Comparison of ENCODE assay signal across 26 cellular contexts in genomic region chr10:57815926-57816325, GRCh38.
"Had no signal": no experiment of that assay in that cellular context is flagged by ENCODE, and none has a peak within 500 bp of the region (broad histone marks: within the 10 kb centered on the region; RNA-seq: fewer than 3 reads in every experiment).

No MANE protein-coding gene starts in this region.

- H3K9me3 ChIP-seq: adrenal gland, body of pancreas, SJCRH30 had no signal

- H3K27me3 ChIP-seq: adrenal gland, body of pancreas, SJCRH30 had no signal

- H3K4me1 ChIP-seq: adrenal gland, body of pancreas, SJCRH30 had no signal

- H3K27ac ChIP-seq: adrenal gland, body of pancreas, KMS-11, SJCRH30, SK-N-MC had no signal

- H3K4me3 ChIP-seq: adrenal gland, body of pancreas, SJCRH30, SK-N-MC had no signal

- ATAC-seq: activated CD8-positive, alpha-beta T cell treated with anti-CD3 and anti-CD28 coated beads for 36 hours; activated naive CD4-positive, alpha-beta T cell treated with anti-CD3 and anti-CD28 coated beads, Interleukin-2, amount 50 U/mL, for 72 hours; body of pancreas had no signal

- H3K27me3 Mint-ChIP-seq: activated CD4-positive, alpha-beta T cell treated with anti-CD3 and anti-CD28 coated beads, Interleukin-2, amount 10 ng/mL, durations not matched to agents 24 days and 14 days; activated CD8-positive, alpha-beta T cell treated with anti-CD3 and anti-CD28 coated beads for 36 hours; activated T-cell treated with anti-CD3 and anti-CD28 coated beads, Interleukin-2, amount 50 U/mL, for 24 hours had no signal

- H3K4me2 ChIP-seq: KMS-11 had no signal

- H3K36me3 ChIP-seq: adrenal gland, SJCRH30 had no signal

- H3K9ac ChIP-seq: KMS-11 had no signal

- DNase-seq: activated CD4-positive, alpha-beta T cell treated with anti-CD3 and anti-CD28 coated beads, Interleukin-2, amount 10 ng/mL, durations not matched to agents 24 days and 14 days; activated CD4-positive, alpha-beta T cell treated with anti-CD3 and anti-CD28 coated beads, Interleukin-2, amount 50 U/mL, for 4 hours; activated CD8-positive, alpha-beta T cell treated with anti-CD3 and anti-CD28 coated beads for 36 hours; activated gamma-delta T cell treated with Interleukin-2 at 50 U/mL for 16 hours; activated naive CD4-positive, alpha-beta T cell treated with anti-CD3 and anti-CD28 coated beads for 36 hours; activated T-cell treated with anti-CD3 and anti-CD28 coated beads, Interleukin-2, amount 50 U/mL, for 24 hours; adrenal gland; body of pancreas; central memory CD4-positive, alpha-beta T cell; MM.1S; MV-4-11; NCI-H1092; NCI-H1436 treated with DMSO at 0.1 percent for 48 hours; NCI-H1694 treated with DMSO at 0.1 percent for 48 hours; NCI-H2029; NCI-H345; NCI-H524 treated with DMSO at 0.1 percent for 48 hours; NCI-H748 treated with DMSO at 0.1 percent for 48 hours; SHP77; SJCRH30 had no signal

- H3K4me1 Mint-ChIP-seq: activated CD4-positive, alpha-beta T cell treated with anti-CD3 and anti-CD28 coated beads, Interleukin-2, amount 10 ng/mL, durations not matched to agents 24 days and 14 days had no signal

- H3K9me3 Mint-ChIP-seq: activated CD4-positive, alpha-beta T cell treated with anti-CD3 and anti-CD28 coated beads, Interleukin-2, amount 10 ng/mL, durations not matched to agents 24 days and 14 days; activated naive CD4-positive, alpha-beta T cell treated with anti-CD3 and anti-CD28 coated beads for 36 hours; activated T-helper 1 cell treated with anti-CD3 and anti-CD28 coated beads, Interleukin-12 subunit alpha, Interleukin-12 subunit beta, Interleukin-2, Interleukin-4 antibody, amounts not matched to agents 30 ng/mL and 10 ng/mL and 1 ng/mL, durations not matched to agents 14 hours and 24 hours and 36 hours; T-helper 1 cell treated with Interleukin-12 subunit alpha and Interleukin-12 subunit beta and Interleukin-4 antibody, amounts not matched to agents 30 μg/mL and 1 μg/mL, for 36 hours; T-helper 2 cell treated with Interferon-gamma antibody and Interleukin-4, amounts not matched to agents 5 μg/mL and 100 μg/mL, for 36 hours had no signal

- H3K4me3 Mint-ChIP-seq: activated CD4-positive, alpha-beta T cell treated with anti-CD3 and anti-CD28 coated beads, Interleukin-2, amount 10 ng/mL, durations not matched to agents 24 days and 14 days; activated CD8-positive, alpha-beta T cell treated with anti-CD3 and anti-CD28 coated beads for 36 hours; activated naive CD4-positive, alpha-beta T cell treated with anti-CD3 and anti-CD28 coated beads for 36 hours; activated T-cell treated with anti-CD3 and anti-CD28 coated beads, Interleukin-2, amount 50 U/mL, for 24 hours; activated T-helper 1 cell treated with anti-CD3 and anti-CD28 coated beads, Interleukin-12 subunit alpha, Interleukin-12 subunit beta, Interleukin-2, Interleukin-4 antibody, amounts not matched to agents 30 ng/mL and 10 ng/mL and 1 ng/mL, durations not matched to agents 14 hours and 24 hours and 36 hours; T-helper 1 cell treated with Interleukin-12 subunit alpha and Interleukin-12 subunit beta and Interleukin-4 antibody, amounts not matched to agents 30 μg/mL and 1 μg/mL, for 36 hours; T-helper 2 cell treated with Interferon-gamma antibody and Interleukin-4, amounts not matched to agents 5 μg/mL and 100 μg/mL, for 36 hours had no signal
